ENCODE assay signal across 1 cellular context in the genomic region with DNA sequence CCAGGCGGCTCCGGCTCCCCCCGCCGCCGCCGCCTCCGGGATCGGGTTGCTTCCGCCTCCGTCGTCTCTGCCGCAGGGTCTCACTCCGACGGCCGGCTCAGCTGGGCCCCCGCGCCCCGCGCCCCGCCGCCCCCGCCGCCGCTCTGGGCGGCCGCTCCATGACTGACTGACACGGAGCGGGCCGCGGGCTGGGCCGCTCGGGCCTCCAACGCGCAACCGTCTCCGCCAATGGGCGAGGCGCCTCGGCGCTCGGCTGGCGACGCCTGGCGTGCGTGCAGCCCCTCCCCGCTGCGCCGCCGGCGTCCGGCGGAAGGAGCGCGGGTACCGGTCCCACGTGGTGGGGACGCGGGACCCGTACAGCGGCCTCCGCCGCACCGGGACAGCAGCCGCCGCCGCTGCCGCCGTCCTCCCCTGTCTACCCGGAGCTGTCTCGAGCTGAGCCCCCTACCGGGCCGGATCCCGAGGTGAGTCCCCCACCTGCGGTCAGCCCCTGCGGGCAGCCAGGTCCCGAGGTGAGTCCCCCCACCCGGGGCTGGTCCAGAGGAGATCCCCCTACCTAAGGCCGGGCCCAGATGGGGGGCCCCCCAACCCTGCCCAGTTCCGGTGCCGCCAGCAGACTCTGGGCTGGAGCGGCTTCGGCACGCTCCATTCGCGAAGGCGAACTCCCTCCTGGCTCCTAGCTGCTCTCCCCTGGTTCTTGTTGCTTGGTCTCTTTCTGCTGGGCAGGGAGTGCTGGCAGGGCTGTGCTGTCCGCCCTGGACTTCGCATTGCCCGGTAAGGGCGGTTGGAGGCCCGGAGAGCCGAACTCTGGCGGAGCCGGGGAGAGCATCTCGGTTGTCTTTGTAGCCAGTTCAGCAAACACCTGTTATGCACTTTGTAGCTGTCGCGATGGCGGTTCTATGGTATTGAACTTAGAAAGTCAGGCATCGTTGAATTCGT.
TF ChIP-seq lines count a peak whose summit lies in the region.

A gene (minus strand): TSS at position 230 of the 939 bp plus-strand sequence. CDS start 11,640 bp downstream, outside the sequence.
A gene (plus strand): TSS at position 355 of the 939 bp plus-strand sequence. CDS start 1,387 bp downstream, outside the sequence.

TF ChIP-seq in GM12878, 131 proteins besides CTCF, POLR2A, EP300 and RAD21 (continued from another document):
- TF ChIP-seq, protein P1, sequence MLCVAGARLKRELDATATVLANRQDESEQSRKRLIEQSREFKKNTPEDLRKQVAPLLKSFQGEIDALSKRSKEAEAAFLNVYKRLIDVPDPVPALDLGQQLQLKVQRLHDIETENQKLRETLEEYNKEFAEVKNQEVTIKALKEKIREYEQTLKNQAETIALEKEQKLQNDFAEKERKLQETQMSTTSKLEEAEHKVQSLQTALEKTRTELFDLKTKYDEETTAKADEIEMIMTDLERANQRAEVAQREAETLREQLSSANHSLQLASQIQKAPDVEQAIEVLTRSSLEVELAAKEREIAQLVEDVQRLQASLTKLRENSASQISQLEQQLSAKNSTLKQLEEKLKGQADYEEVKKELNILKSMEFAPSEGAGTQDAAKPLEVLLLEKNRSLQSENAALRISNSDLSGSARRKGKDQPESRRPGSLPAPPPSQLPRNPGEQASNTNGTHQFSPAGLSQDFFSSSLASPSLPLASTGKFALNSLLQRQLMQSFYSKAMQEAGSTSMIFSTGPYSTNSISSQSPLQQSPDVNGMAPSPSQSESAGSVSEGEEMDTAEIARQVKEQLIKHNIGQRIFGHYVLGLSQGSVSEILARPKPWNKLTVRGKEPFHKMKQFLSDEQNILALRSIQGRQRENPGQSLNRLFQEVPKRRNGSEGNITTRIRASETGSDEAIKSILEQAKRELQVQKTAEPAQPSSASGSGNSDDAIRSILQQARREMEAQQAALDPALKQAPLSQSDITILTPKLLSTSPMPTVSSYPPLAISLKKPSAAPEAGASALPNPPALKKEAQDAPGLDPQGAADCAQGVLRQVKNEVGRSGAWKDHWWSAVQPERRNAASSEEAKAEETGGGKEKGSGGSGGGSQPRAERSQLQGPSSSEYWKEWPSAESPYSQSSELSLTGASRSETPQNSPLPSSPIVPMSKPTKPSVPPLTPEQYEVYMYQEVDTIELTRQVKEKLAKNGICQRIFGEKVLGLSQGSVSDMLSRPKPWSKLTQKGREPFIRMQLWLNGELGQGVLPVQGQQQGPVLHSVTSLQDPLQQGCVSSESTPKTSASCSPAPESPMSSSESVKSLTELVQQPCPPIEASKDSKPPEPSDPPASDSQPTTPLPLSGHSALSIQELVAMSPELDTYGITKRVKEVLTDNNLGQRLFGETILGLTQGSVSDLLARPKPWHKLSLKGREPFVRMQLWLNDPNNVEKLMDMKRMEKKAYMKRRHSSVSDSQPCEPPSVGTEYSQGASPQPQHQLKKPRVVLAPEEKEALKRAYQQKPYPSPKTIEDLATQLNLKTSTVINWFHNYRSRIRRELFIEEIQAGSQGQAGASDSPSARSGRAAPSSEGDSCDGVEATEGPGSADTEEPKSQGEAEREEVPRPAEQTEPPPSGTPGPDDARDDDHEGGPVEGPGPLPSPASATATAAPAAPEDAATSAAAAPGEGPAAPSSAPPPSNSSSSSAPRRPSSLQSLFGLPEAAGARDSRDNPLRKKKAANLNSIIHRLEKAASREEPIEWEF (IDR thresholded peaks at IDR 0.05; ENCODE audit: insufficient replicate concordance, low read depth, low read length) = peak; percentile 48
- peak; percentile 94 for TF ChIP-seq MYC (IDR thresholded peaks at IDR 0.05; ENCODE audit: insufficient read depth, insufficient read length, insufficient replicate concordance, low read length, severe bottlenecking)
- 0 out of 2 replicates have a peak, but pooled peaks have one; percentile 17 for TF ChIP-seq NRF1 (conservative IDR thresholded peaks at IDR 0.05; ENCODE audit: low read depth, low read length)
- TF ChIP-seq ETV6 (conservative IDR thresholded peaks at IDR 0.05 in 1 of 2, IDR thresholded peaks at IDR 0.05 in 1 of 2; ENCODE audit: borderline replicate concordance in 1 of 2, low read depth in 1 of 2) = no peak
- TF ChIP-seq PAX5 (IDR thresholded peaks at IDR 0.05; ENCODE audit: borderline replicate concordance, low read depth, low read length) = no peak
- TF ChIP-seq RUNX3 (IDR thresholded peaks at IDR 0.05; ENCODE audit: low read length) = peak; percentile 48
- TF ChIP-seq, protein P2, sequence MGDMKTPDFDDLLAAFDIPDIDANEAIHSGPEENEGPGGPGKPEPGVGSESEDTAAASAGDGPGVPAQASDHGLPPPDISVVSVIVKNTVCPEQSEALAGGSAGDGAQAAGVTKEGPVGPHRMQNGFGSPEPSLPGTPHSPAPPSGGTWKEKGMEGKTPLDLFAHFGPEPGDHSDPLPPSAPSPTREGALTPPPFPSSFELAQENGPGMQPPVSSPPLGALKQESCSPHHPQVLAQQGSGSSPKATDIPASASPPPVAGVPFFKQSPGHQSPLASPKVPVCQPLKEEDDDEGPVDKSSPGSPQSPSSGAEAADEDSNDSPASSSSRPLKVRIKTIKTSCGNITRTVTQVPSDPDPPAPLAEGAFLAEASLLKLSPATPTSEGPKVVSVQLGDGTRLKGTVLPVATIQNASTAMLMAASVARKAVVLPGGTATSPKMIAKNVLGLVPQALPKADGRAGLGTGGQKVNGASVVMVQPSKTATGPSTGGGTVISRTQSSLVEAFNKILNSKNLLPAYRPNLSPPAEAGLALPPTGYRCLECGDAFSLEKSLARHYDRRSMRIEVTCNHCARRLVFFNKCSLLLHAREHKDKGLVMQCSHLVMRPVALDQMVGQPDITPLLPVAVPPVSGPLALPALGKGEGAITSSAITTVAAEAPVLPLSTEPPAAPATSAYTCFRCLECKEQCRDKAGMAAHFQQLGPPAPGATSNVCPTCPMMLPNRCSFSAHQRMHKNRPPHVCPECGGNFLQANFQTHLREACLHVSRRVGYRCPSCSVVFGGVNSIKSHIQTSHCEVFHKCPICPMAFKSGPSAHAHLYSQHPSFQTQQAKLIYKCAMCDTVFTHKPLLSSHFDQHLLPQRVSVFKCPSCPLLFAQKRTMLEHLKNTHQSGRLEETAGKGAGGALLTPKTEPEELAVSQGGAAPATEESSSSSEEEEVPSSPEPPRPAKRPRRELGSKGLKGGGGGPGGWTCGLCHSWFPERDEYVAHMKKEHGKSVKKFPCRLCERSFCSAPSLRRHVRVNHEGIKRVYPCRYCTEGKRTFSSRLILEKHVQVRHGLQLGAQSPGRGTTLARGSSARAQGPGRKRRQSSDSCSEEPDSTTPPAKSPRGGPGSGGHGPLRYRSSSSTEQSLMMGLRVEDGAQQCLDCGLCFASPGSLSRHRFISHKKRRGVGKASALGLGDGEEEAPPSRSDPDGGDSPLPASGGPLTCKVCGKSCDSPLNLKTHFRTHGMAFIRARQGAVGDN (IDR thresholded peaks at IDR 0.05) = peak; percentile 46; the same call in 1 of the 2 replicates
- TF ChIP-seq, protein P3, sequence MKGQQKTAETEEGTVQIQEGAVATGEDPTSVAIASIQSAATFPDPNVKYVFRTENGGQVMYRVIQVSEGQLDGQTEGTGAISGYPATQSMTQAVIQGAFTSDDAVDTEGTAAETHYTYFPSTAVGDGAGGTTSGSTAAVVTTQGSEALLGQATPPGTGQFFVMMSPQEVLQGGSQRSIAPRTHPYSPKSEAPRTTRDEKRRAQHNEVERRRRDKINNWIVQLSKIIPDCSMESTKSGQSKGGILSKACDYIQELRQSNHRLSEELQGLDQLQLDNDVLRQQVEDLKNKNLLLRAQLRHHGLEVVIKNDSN (IDR thresholded peaks at IDR 0.05; ENCODE audit: borderline replicate concordance, extremely low read length, insufficient read depth, low read depth, low read length) = peak; percentile 85
- TF ChIP-seq HCFC1 (IDR thresholded peaks at IDR 0.05; ENCODE audit: low read length) = peak; percentile 74
- TF ChIP-seq MTA2 (IDR thresholded peaks at IDR 0.05; ENCODE audit: low read depth) = no peak
- no peak for TF ChIP-seq CBX3 (IDR thresholded peaks at IDR 0.05; ENCODE audit: borderline replicate concordance, low read depth)
- TF ChIP-seq POLR2AphosphoS5 (IDR thresholded peaks at IDR 0.05; ENCODE audit: low read length) = peak; percentile 64; the same call in 1 of the 2 replicates
- peak; percentile 47; the same call in 1 of the 2 replicates for TF ChIP-seq POLR2AphosphoS2 (IDR thresholded peaks at IDR 0.05; ENCODE audit: low read depth, low read length)
- TF ChIP-seq SP1 (IDR thresholded peaks at IDR 0.05; ENCODE audit: low read depth, low read length) = peak; percentile 84
- TF ChIP-seq SIX5 (IDR thresholded peaks at IDR 0.05; ENCODE audit: low read depth, low read length, severe bottlenecking) = peak; percentile 42
- TF ChIP-seq PML (IDR thresholded peaks at IDR 0.05; ENCODE audit: low read length) = peak; percentile 54; the same call in 1 of the 2 replicates
- TF ChIP-seq JUND (IDR thresholded peaks at IDR 0.05; ENCODE audit: low read depth, low read length) = 0 out of 2 replicates have a peak, but pooled peaks have one; percentile 27
- no peak; the same call in 2 of the 3 replicates for TF ChIP-seq POU2F2 (IDR thresholded peaks at IDR 0.05; ENCODE audit: borderline replicate concordance, low read depth, low read length)
- no peak for TF ChIP-seq ZNF274 (IDR thresholded peaks at IDR 0.05; ENCODE audit: insufficient read depth, insufficient read length)
- TF ChIP-seq SIN3A (IDR thresholded peaks at IDR 0.05; ENCODE audit: low read depth, low read length) = peak; percentile 96
- TF ChIP-seq, protein P4, sequence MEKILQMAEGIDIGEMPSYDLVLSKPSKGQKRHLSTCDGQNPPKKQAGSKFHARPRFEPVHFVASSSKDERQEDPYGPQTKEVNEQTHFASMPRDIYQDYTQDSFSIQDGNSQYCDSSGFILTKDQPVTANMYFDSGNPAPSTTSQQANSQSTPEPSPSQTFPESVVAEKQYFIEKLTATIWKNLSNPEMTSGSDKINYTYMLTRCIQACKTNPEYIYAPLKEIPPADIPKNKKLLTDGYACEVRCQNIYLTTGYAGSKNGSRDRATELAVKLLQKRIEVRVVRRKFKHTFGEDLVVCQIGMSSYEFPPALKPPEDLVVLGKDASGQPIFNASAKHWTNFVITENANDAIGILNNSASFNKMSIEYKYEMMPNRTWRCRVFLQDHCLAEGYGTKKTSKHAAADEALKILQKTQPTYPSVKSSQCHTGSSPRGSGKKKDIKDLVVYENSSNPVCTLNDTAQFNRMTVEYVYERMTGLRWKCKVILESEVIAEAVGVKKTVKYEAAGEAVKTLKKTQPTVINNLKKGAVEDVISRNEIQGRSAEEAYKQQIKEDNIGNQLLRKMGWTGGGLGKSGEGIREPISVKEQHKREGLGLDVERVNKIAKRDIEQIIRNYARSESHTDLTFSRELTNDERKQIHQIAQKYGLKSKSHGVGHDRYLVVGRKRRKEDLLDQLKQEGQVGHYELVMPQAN (conservative IDR thresholded peaks at IDR 0.05) = peak; percentile 98
- peak; percentile 36; the same call in 1 of the 2 replicates for TF ChIP-seq HDAC2 (IDR thresholded peaks at IDR 0.05)
- no peak for TF ChIP-seq MYB (IDR thresholded peaks at IDR 0.05; ENCODE audit: borderline replicate concordance, low read depth, low read length)
- no peak for TF ChIP-seq ZNF384 (IDR thresholded peaks at IDR 0.05; ENCODE audit: borderline replicate concordance, low read depth, low read length)
- TF ChIP-seq LARP7 (IDR thresholded peaks at IDR 0.05) = peak; percentile 92
- TF ChIP-seq CBFB (IDR thresholded peaks at IDR 0.05; ENCODE audit: low read depth) = 0 out of 2 replicates have a peak, but pooled peaks have one; percentile 42
- TF ChIP-seq RAD51 (IDR thresholded peaks at IDR 0.05) = no peak
TF ChIP-seq in GM12878: peak in this region for 47.
